In the genomic region with DNA sequence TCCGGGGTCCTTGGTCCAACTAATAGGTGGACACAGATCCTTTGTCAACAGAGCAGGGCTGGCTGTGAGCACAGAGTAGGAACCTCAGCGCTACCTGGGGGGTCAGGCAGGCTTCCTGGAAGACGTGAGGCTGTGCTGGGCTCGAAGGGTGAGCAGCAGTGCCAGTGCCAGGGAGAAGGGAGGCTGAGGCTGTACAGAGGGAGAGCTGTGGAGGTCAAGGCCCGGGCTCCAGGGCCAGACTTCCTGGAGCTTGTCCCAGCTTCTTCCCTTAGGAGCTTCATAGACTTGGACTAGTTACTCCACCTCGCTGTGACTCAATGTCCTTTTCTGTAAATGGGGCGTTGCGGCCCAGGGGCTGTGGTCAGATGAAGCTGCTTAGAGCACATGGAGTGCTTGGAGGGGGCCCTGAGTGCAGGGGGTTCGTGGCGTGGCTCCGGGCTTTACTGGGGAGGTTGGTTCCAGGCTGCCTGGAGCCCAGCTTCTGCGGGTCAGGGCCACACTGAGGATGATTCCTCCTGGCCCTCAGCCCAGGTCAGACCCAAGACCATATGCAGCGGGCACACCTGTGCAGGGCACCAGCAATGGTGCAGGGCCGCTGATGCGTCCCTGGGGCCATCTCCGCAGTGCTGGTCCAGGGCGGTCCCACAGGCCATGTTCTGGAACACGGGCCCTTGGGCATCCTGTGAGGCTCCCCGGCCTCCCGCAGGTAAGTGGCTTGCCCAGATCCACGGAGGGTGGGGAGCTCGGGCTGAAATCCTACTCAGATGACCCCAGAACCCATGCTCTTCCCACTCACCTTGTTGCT, we compare ENCODE assay signal across 17 cellular contexts.
"Had no signal": no experiment of that assay in that cellular context is flagged by ENCODE, and none has a peak within 500 bp of the region (broad histone marks: within the 10 kb centered on the region; RNA-seq: fewer than 3 reads in every experiment).

No MANE protein-coding gene starts in this region.

- H3K27me3 ChIP-seq: adrenal gland, colonic mucosa, neural progenitor cell, tibial artery had no signal

- H3K4me1 ChIP-seq: adrenal gland, colonic mucosa, neural progenitor cell, parathyroid adenoma, tibial artery had no signal

- H3K9me3 ChIP-seq: adrenal gland, colonic mucosa, tibial artery had no signal

- H3K36me3 ChIP-seq: adrenal gland, colonic mucosa, neural progenitor cell, tibial artery, WERI-Rb-1 had no signal

- H3K79me2 ChIP-seq: parathyroid adenoma had no signal

- H3K4me2 ChIP-seq: neural progenitor cell had no signal

- H3K4me3 ChIP-seq: adrenal gland, colonic mucosa, neural progenitor cell, SK-N-MC, skin epidermis, tibial artery had no signal

- H3K27ac ChIP-seq: adrenal gland, colonic mucosa, neural progenitor cell, parathyroid adenoma, SK-N-MC, skin epidermis, tibial artery, WERI-Rb-1 had no signal

- ATAC-seq: activated CD4-positive, alpha-beta T cell treated with anti-CD3 and anti-CD28 coated beads for 36 hours; activated CD8-positive, alpha-beta T cell treated with anti-CD3 and anti-CD28 coated beads, Interleukin-2, amount 10 ng/mL, durations not matched to agents 7 days and 5 days; left colon; T-cell had no signal

- H3K9ac ChIP-seq: neural progenitor cell, parathyroid adenoma had no signal

- DNase-seq: activated CD4-positive, alpha-beta T cell treated with anti-CD3 and anti-CD28 coated beads for 36 hours; activated CD8-positive, alpha-beta T cell treated with anti-CD3 and anti-CD28 coated beads, Interleukin-2, amount 10 ng/mL, durations not matched to agents 7 days and 5 days; activated naive CD4-positive, alpha-beta T cell treated with anti-CD3 and anti-CD28 coated beads, Interleukin-2, amount 50 U/mL, for 16 hours; adrenal gland; caudate nucleus; colonic mucosa; effector CD8-positive, alpha-beta T cell; left colon; stimulated activated CD4-positive, alpha-beta T cell treated with anti-CD3 and anti-CD28 coated beads, Interleukin-4, amount 100 ng/mL, for 4 hours; T-cell; T1000; tibial artery; WERI-Rb-1 had no signal

- H2AFZ ChIP-seq: neural progenitor cell, parathyroid adenoma had no signal
